In the genomic region with DNA sequence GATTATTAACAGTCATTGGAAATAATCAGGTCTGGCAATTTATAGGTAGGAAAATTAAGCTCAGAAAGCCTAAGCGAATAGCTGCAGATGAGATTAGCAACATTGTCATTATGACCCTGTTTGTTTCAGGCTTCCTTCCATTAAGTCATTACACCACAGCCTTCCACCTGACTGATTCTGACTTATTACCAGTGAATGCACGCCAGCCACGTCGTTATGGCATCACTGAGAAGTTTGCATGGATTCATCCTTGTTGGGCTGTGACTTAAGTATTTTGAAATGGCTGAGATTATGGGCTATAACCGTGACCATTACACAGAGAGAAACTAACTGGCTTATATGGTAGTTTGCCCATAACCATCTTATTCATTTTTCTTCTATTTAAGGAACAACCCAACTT, we compare ENCODE assay signal across 15 cellular contexts. TPM values are rescaled to one million over a fixed set of nuclear protein-coding genes. Genes with fewer than 3 reads are reported as not detected.
A peak's percentile ranks its signal among the peaks of the same experiment; 100 is the strongest.
DNase-seq lines count a peak whose midpoint lies in the region; ATAC-seq and TF ChIP-seq lines count a peak whose summit lies in the region.
"Had no signal": no experiment of that assay in that cellular context is flagged by ENCODE, and none has a peak within 500 bp of the region (broad histone marks: within the 10 kb centered on the region; RNA-seq: fewer than 3 reads in every experiment).

No MANE protein-coding gene starts in this region.

- H3K9me3 Mint-ChIP-seq in stimulated activated memory B cell treated with anti-CD40 and anti-IgM and Interleukin-4, amounts not matched to agents 10 μg/mL and 1 μg/mL and 100 μg/mL, for 72 hours = no peaks in the 10 kb centered on the region
- H3K9me3 Mint-ChIP-seq: activated CD4-positive, alpha-beta memory T cell treated with anti-CD3 and anti-CD28 coated beads for 36 hours; activated T-helper 17 cell treated with anti-CD3 and anti-CD28 coated beads, Interleukin-2, amount 50 U/mL, for 72 hours; memory B cell had no signal

- ATAC-seq in Right ventricle myocardium superior (ENCODE audit: poor library complexity) (no peak), GM21381 (IDR thresholded peaks at IDR 0.05; ENCODE audit: unreplicated experiment) (no peak)
- ATAC-seq in stimulated activated memory B cell treated with anti-CD40 and anti-IgM and Interleukin-4, amounts not matched to agents 10 μg/mL and 1 μg/mL and 100 μg/mL, for 72 hours = no peak
- ATAC-seq: activated T-helper 17 cell treated with anti-CD3 and anti-CD28 coated beads, Interleukin-2, amount 50 U/mL, for 72 hours; SK-N-SH treated with all-trans-retinoic acid at 6 μM for 48 hours had no signal

- H3K4me3 ChIP-seq in epithelial cell of esophagus (ENCODE audit: low read length) = no peak overlapping the region
- H3K4me3 ChIP-seq: BLaER1 treated with 17β-estradiol and CSF1 and Interleukin-3, amounts not matched to agents 10 nM and 100 nM had no signal

- no peak overlapping the region for H3K27ac Mint-ChIP-seq in stimulated activated memory B cell treated with anti-CD40 and anti-IgM and Interleukin-4, amounts not matched to agents 10 μg/mL and 1 μg/mL and 100 μg/mL, for 72 hours
- H3K27ac Mint-ChIP-seq: activated CD4-positive, alpha-beta memory T cell treated with anti-CD3 and anti-CD28 coated beads for 36 hours; activated T-helper 17 cell treated with anti-CD3 and anti-CD28 coated beads, Interleukin-2, amount 50 U/mL, for 72 hours; memory B cell had no signal

- TF ChIP-seq CTCF in epithelial cell of esophagus (IDR thresholded peaks at IDR 0.05; ENCODE audit: insufficient read depth, low read depth, low read length, missing control alignments) = no peak

- H3K4me3 Mint-ChIP-seq in stimulated activated memory B cell treated with anti-CD40 and anti-IgM and Interleukin-4, amounts not matched to agents 10 μg/mL and 1 μg/mL and 100 μg/mL, for 72 hours = no peak overlapping the region
- H3K4me3 Mint-ChIP-seq: activated CD4-positive, alpha-beta memory T cell treated with anti-CD3 and anti-CD28 coated beads for 36 hours; activated T-helper 17 cell treated with anti-CD3 and anti-CD28 coated beads, Interleukin-2, amount 50 U/mL, for 72 hours; memory B cell had no signal

- H3K27me3 Mint-ChIP-seq in stimulated activated memory B cell treated with anti-CD40 and anti-IgM and Interleukin-4, amounts not matched to agents 10 μg/mL and 1 μg/mL and 100 μg/mL, for 72 hours = peaks cover 57% of the 10 kb centered on the region

- peaks cover 12% of the 10 kb centered on the region for H3K4me1 Mint-ChIP-seq in stimulated activated memory B cell treated with anti-CD40 and anti-IgM and Interleukin-4, amounts not matched to agents 10 μg/mL and 1 μg/mL and 100 μg/mL, for 72 hours

- intact Hi-C loops in posterior vena cava (cut with DNase I) = no loop called here
- intact Hi-C loops in Right ventricle myocardium superior (cut with DNase I) = no loop called here

- DNase-seq in AG20443 (ENCODE audit: low spot score) (peak; percentile 30), LHCN-M2 (ENCODE audit: low read depth) (peak; percentile 80), epithelial cell of esophagus (ENCODE audit: low read depth) (peak; percentile 10), posterior vena cava (ENCODE audit: low spot score) (peak; percentile 78), Right ventricle myocardium superior (no peak), germinal center (ENCODE audit: low spot score) (no peak)
- DNase-seq: activated CD4-positive, alpha-beta memory T cell treated with anti-CD3 and anti-CD28 coated beads for 36 hours; foreskin melanocyte; stomach had no signal

- H3K36me3 Mint-ChIP-seq in stimulated activated memory B cell treated with anti-CD40 and anti-IgM and Interleukin-4, amounts not matched to agents 10 μg/mL and 1 μg/mL and 100 μg/mL, for 72 hours = no peaks in the 10 kb centered on the region
- H3K36me3 Mint-ChIP-seq: activated CD4-positive, alpha-beta memory T cell treated with anti-CD3 and anti-CD28 coated beads for 36 hours; memory B cell had no signal

RNA-seq across cellular contexts. Expression of a gene that starts 18.6 kb away (rescaled TPM):
- total RNA-seq in LHCN-M2 (2014; rRNA removed) = 24.1 and 26.6 TPM in 2 replicates
- polyA plus RNA-seq in LHCN-M2 (2012) = 6.2 TPM
- total RNA-seq in posterior vena cava = 100 to 1,000 TPM in 1 of 2 donors, 10 to 100 TPM in 1; 74.5 to 113 TPM
- 26.7 TPM for total RNA-seq in Right ventricle myocardium superior

Comparison
In these comparisons a context has a peak if more than half of its experiments do, and no peak if none do; other contexts are left out.
1. DNase-seq: peak in AG20443 (single experiment), LHCN-M2 (single experiment), epithelial cell of esophagus (single experiment) and posterior vena cava (single experiment); none in Right ventricle myocardium superior (single experiment) and germinal center (single experiment).